Comparison of ENCODE assay signal across 23 cellular contexts in the genomic region with DNA sequence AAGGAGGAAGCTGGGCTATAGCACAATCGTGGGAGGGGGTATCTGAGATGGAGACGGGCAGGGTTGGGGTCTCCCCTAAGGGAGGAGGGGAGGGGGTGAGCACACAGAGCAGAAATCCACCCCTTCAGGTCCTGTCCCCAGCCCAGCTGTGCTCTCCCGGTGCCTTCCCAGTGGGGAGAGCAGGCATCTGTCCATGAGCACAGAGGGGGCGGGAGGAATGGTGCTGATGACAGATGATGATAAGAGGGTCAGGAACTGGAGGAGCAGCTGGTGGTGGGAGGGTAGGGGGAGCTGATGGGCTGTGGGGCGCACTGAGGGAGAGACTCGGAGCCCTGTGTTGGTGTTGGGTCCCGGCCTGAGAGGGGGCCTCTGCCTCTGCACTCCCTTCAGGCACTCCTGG. TPM values are rescaled to one million over a fixed set of nuclear protein-coding genes. Genes with fewer than 3 reads are reported as not detected.
DNase-seq lines count a peak whose midpoint lies in the region; ATAC-seq and TF ChIP-seq lines count a peak whose summit lies in the region.
"Had no signal": no experiment of that assay in that cellular context is flagged by ENCODE, and none has a peak within 500 bp of the region (broad histone marks: within the 10 kb centered on the region; RNA-seq: fewer than 3 reads in every experiment).

No MANE protein-coding gene starts in this region.

- no peaks in the 10 kb centered on the region for H3K9me3 ChIP-seq in SJCRH30 (replicated peaks)
- H3K9me3 ChIP-seq in neuronal stem cell (replicated peaks in 1 of 2; ENCODE audit: control insufficient read depth in 2 of 2, insufficient read depth in 1 of 2, low read depth in 1 of 2, low read length in 2 of 2), result no peaks in the 10 kb centered on the region
- no peaks in the 10 kb centered on the region for H3K9me3 ChIP-seq in CD8-positive, alpha-beta T cell (ENCODE audit: low read length)

- H2BK15ac ChIP-seq in neuronal stem cell (ENCODE audit: low read length), result no peak overlapping the region

- no peak for TF ChIP-seq CTCF in CD8-positive, alpha-beta T cell (IDR thresholded peaks at IDR 0.05)

- no peaks in the 10 kb centered on the region for H3K9me3 Mint-ChIP-seq in CD8-positive, alpha-beta T cell

- no peak overlapping the region for H2AFZ ChIP-seq in neuronal stem cell (ENCODE audit: low read length)

- no peak overlapping the region for H3K27ac Mint-ChIP-seq in CD8-positive, alpha-beta T cell
- H3K27ac Mint-ChIP-seq: T-helper 17 cell had no signal

- no peak for ATAC-seq in CD8-positive, alpha-beta T cell
- ATAC-seq: T-helper 17 cell had no signal

- H3K36me3 ChIP-seq in SJCRH30 (no peaks in the 10 kb centered on the region), neuronal stem cell (replicated peaks in 1 of 2; ENCODE audit: control insufficient read depth in 2 of 2, insufficient read depth in 2 of 2, low read length in 2 of 2) (no peaks in the 10 kb centered on the region)
- H3K36me3 ChIP-seq in CD8-positive, alpha-beta T cell (ENCODE audit: insufficient read depth, low read length), result no peaks in the 10 kb centered on the region

- H3K4me3 ChIP-seq in SJCRH30 (no peak overlapping the region), neuronal stem cell (ENCODE audit: low read length in 2 of 2) (no peak overlapping the region)
- no peak overlapping the region for H3K4me3 ChIP-seq in CD8-positive, alpha-beta T cell (ENCODE audit: low read depth, low read length)

- peak overlapping the region; percentile 4 for H3K9ac ChIP-seq in neuronal stem cell (ENCODE audit: low read depth, low read length, poor library complexity)

- POLR2A ChIA-PET in CD8-positive, alpha-beta T cell (lab: Charles Lee), result no interaction called here

- no peak overlapping the region for H4K91ac ChIP-seq in neuronal stem cell (ENCODE audit: low read depth, low read length, poor library complexity)

- H2BK120ac ChIP-seq in neuronal stem cell (ENCODE audit: low read depth, low read length), result no peak overlapping the region

- no peak overlapping the region for H3K4me3 Mint-ChIP-seq in CD8-positive, alpha-beta T cell
- H3K4me3 Mint-ChIP-seq: T-helper 17 cell had no signal

- intact Hi-C loops in CD8-positive, alpha-beta T cell (cut with DNase I, micrococcal nuclease), result no loop called here

- no peak overlapping the region for H3K4me2 ChIP-seq in neuronal stem cell (ENCODE audit: insufficient read depth, low read length, poor library complexity, severe bottlenecking)

- no peak overlapping the region for H3K14ac ChIP-seq in neuronal stem cell (ENCODE audit: low read length)

- H4K8ac ChIP-seq in neuronal stem cell (ENCODE audit: low read depth, low read length), result no peak overlapping the region

- no peak overlapping the region for H3K27ac ChIP-seq in SJCRH30
- H3K27ac ChIP-seq in neuronal stem cell (replicated peaks; ENCODE audit: low read length), result no peak overlapping the region
- no peak overlapping the region for H3K27ac ChIP-seq in CD8-positive, alpha-beta T cell (ENCODE audit: low read depth, low read length)
- H3K27ac ChIP-seq: 22Rv1, C4-2B had no signal

- H3K23ac ChIP-seq in neuronal stem cell (ENCODE audit: low read depth, low read length, poor library complexity), result no peak overlapping the region

- no peaks in the 10 kb centered on the region for H3K36me3 Mint-ChIP-seq in CD8-positive, alpha-beta T cell

- H3K4ac ChIP-seq in neuronal stem cell (ENCODE audit: low read length), result no peak overlapping the region

- H2BK5ac ChIP-seq in neuronal stem cell (ENCODE audit: low read length), result no peak overlapping the region

- CTCF ChIA-PET in CD8-positive, alpha-beta T cell (lab: Charles Lee), result no interaction called here

- DNase-seq in NCI-H1105 treated with DMSO at 0.1 percent for 48 hours (lab: John Stamatoyannopoulos, UW) (peak; percentile 21), NCI-H1105 (lab: John Stamatoyannopoulos, UW) (no peak), NCI-H2171 (lab: John Stamatoyannopoulos, UW) (peak; percentile 67), SJCRH30 (peak; percentile 30 to 36), neuronal stem cell (ENCODE audit: low spot score) (no peak), KG1 (lab: John Stamatoyannopoulos, UW) (no peak), NCI-H187 (lab: John Stamatoyannopoulos, UW) (no peak)
- no peak for DNase-seq in CD8-positive, alpha-beta T cell
- DNase-seq: ACHN; AML-193; EL; GF-D8; MM.1S; NCI-H1048; NCI-H1436 treated with DMSO at 0.1 percent for 48 hours; NCI-H2081 treated with DMSO at 0.1 percent for 48 hours; NCI-H345; NK-92 treated with Interleukin-12 subunit alpha and Interleukin-12 subunit beta, amount 100 ng/mL, for 24 hours; SW 1271; T-helper 17 cell had no signal

- WGBS in neuronal stem cell (ENCODE audit: extremely low coverage in 2 of 2, insufficient read length in 2 of 2, insufficient replicate concordance in 1 of 2), 2 donors, result no CpG with 5 or more reads among the region's 7 CpGs

- no peak overlapping the region for H3K18ac ChIP-seq in neuronal stem cell (ENCODE audit: low read length)

- H3K79me1 ChIP-seq in neuronal stem cell (ENCODE audit: low read depth, low read length), result no peaks in the 10 kb centered on the region

- no peaks in the 10 kb centered on the region for H3K4me1 ChIP-seq in SJCRH30
- peaks cover 2 to 5% of the 10 kb centered on the region in 2 donors for H3K4me1 ChIP-seq in neuronal stem cell (ENCODE audit: control insufficient read depth in 2 of 2, insufficient read depth in 1 of 2, low read depth in 1 of 2, low read length in 2 of 2)
- no peaks in the 10 kb centered on the region for H3K4me1 ChIP-seq in CD8-positive, alpha-beta T cell (ENCODE audit: insufficient read depth, low read length)

- H3K27me3 ChIP-seq in SJCRH30, result no peaks in the 10 kb centered on the region
- H3K27me3 ChIP-seq in neuronal stem cell (ENCODE audit: control insufficient read depth in 3 of 3, insufficient read depth in 3 of 3, low read depth in 1 of 3, low read length in 3 of 3), result peaks cover 0 to 79% (median 0%) of the 10 kb centered on the region in 3 experiments
- no peaks in the 10 kb centered on the region for H3K27me3 ChIP-seq in CD8-positive, alpha-beta T cell (ENCODE audit: insufficient read depth, low read length)

- H3K4me1 Mint-ChIP-seq in CD8-positive, alpha-beta T cell (ENCODE audit: low read depth), result no peaks in the 10 kb centered on the region
- H3K4me1 Mint-ChIP-seq: T-helper 17 cell had no signal

- no peak overlapping the region for H2AK5ac ChIP-seq in neuronal stem cell (ENCODE audit: low read depth, low read length)

- no peak overlapping the region for H2BK12ac ChIP-seq in neuronal stem cell (ENCODE audit: low read length)

- peaks cover 6% of the 10 kb centered on the region for H3K27me3 Mint-ChIP-seq in CD8-positive, alpha-beta T cell (ENCODE audit: low read depth)

RNA-seq across cellular contexts. Expression of a gene that starts 8.6 kb away (rescaled TPM):
- 0.05 and 0.06 TPM in 2 replicates for total RNA-seq in SJCRH30 (2014; rRNA removed; shearing (Covaris generic))
- polyA plus RNA-seq in neuronal stem cell (2013, experiment 1 of 2), result 0.49 TPM
- polyA plus RNA-seq in neuronal stem cell (2013, experiment 2 of 2), result 0.48 TPM
- not detected for total RNA-seq in CD8-positive, alpha-beta T cell
- total RNA-seq: H4, T-helper 17 cell had no signal

RNA-seq across cellular contexts. Expression of a gene that starts 31.3 kb away (rescaled TPM):
- total RNA-seq in SJCRH30 (2014; rRNA removed; shearing (Covaris generic)), result 0.15 and 0.16 TPM in 2 replicates
- 3.8 TPM for polyA plus RNA-seq in neuronal stem cell (2013, experiment 1 of 2)
- 4.3 TPM for polyA plus RNA-seq in neuronal stem cell (2013, experiment 2 of 2)
- not detected for total RNA-seq in CD8-positive, alpha-beta T cell
- total RNA-seq: H4, T-helper 17 cell had no signal

RNA-seq across cellular contexts. Expression of a gene that starts 55.7 kb away (rescaled TPM):
- 29.6 and 29.8 TPM in 2 replicates for total RNA-seq in SJCRH30 (2014; rRNA removed; shearing (Covaris generic))
- 19.4 TPM for polyA plus RNA-seq in neuronal stem cell (2013, experiment 1 of 2)
- 20.0 TPM for polyA plus RNA-seq in neuronal stem cell (2013, experiment 2 of 2)
- 10 to 100 TPM; 20.5 to 20.6 TPM for total RNA-seq in CD8-positive, alpha-beta T cell

Comparison
In these comparisons a context has a peak if more than half of its experiments do, and no peak if none do; other contexts are left out.
1. DNase-seq: peak in NCI-H1105 treated with DMSO at 0.1 percent for 48 hours (single experiment), NCI-H2171 (single experiment) and SJCRH30 (2 of 2); none in NCI-H1105 (single experiment), neuronal stem cell (single experiment), KG1 (single experiment), CD8-positive, alpha-beta T cell (0 of 7) and NCI-H187 (0 of 2).